Comparison of ENCODE assay signal across 8 cellular contexts in the genomic region with DNA sequence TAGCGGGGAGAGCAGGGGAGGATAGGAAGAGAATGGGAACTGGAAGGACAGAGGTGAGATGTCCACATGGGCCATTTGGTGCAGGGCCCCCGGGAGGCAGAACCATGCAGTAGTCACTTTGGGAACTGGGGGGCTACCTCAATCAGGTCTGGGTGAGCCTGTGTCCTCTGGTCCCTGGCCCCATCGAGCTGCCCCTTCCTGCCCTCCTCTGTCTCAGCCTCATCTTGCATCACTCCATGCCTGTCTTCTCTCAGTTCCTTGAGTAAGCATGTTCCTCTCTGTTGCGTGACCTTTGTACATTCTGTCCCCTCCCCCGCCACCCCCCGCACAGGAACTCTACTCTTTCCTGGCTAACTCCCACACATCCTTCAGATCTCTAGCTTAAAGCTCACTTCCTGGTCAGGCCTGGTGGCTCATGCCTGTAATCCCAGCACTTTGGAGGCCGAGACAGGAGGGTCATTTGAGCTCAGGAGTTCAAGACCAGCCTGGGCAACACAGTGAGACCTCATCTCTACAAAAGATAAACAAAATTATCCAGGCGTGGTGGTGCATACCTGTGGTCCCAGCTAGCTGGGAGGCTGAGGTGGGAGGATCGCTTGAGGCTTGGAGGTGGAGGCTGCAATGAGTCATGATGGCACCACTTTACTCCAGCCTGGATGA. TPM values are rescaled to one million over a fixed set of nuclear protein-coding genes. Genes with fewer than 3 reads are reported as not detected.
DNase-seq lines count a peak whose midpoint lies in the region; ATAC-seq, FAIRE-seq and TF ChIP-seq lines count a peak whose summit lies in the region.

No MANE protein-coding gene starts in this region.

- H3K4me3 ChIP-seq in GM12878 (no peak overlapping the region), mucosa of descending colon (no peak overlapping the region)

- H3K27me3 ChIP-seq in GM12878 (replicated peaks in 1 of 2; ENCODE audit: control insufficient read depth in 2 of 2, insufficient read depth in 2 of 2, low read length in 1 of 2), result no peaks in the 10 kb centered on the region

- H3K9ac ChIP-seq in GM12878 (ENCODE audit: control insufficient read depth, insufficient read depth, low read length), result no peak overlapping the region

- ATAC-seq in GM12878 (peak; percentile 29; the same call in 1 of the 3 replicates), mucosa of descending colon (peak; percentile 78), GM19395 (IDR thresholded peaks at IDR 0.05; ENCODE audit: unreplicated experiment) (no peak), HG03460 (IDR thresholded peaks at IDR 0.05; ENCODE audit: unreplicated experiment) (no peak), HG03342 (IDR thresholded peaks at IDR 0.05; ENCODE audit: unreplicated experiment) (no peak)

- DNase-seq in COLO829 (ENCODE audit: low spot score), result peak; percentile 32
- peak; percentile 85 to 91 for DNase-seq in NOMO-1 (lab: John Stamatoyannopoulos, UW; ENCODE audit: unreplicated experiment in 2 of 2)
- DNase-seq in GM12878 (ENCODE audit: low read depth, low spot score), result no peak
- DNase-seq in mucosa of descending colon, result peak in 2 of 3 donors; percentile 61 to 65
- DNase-seq in NCI-H345 (lab: John Stamatoyannopoulos, UW), result no peak

- CTCF ChIA-PET in GM12878 (lab: Yijun Ruan, JAX), result interaction anchor here (0.7 to 14.0 kb wide), 19 partner anchors 16 to 441 kb away, joined by 3 to 279 read pairs (median 4); a partner anchor contains a TSS

- TF ChIP-seq POLR2A in GM12878 (IDR thresholded peaks at IDR 0.05; ENCODE audit: low read depth, low read length), result no peak

- no peak for FAIRE-seq in GM12878 (lab: Jason Lieb, UNC)

- TF ChIP-seq CTCF in GM12878 (IDR thresholded peaks at IDR 0.05 in 2 of 3, conservative IDR thresholded peaks at IDR 0.05 in 1 of 3; ENCODE audit: control insufficient read depth in 2 of 3, extremely low read depth in 1 of 3, insufficient read depth in 1 of 3, low read depth in 3 of 3, low read length in 3 of 3) (no peak), mucosa of descending colon (IDR thresholded peaks at IDR 0.05) (no peak)

- intact Hi-C loops in GM12878 (cut with micrococcal nuclease; ENCODE audit: unreplicated experiment) (loop anchor here (10.0 kb wide), 1 partner anchor 357 kb away; no protein-coding TSS in a partner anchor), mucosa of descending colon (cut with DNase I, micrococcal nuclease) (loop anchor here (2.0 to 5.0 kb wide), 2 partner anchors 164 to 169 kb away; no protein-coding TSS in a partner anchor)

- no peak for TF ChIP-seq RAD21 in GM12878 (IDR thresholded peaks at IDR 0.05; ENCODE audit: insufficient read depth, low read depth, low read length)

- H4K20me1 ChIP-seq in GM12878 (ENCODE audit: control insufficient read depth, insufficient read depth), result no peaks in the 10 kb centered on the region

- no peak overlapping the region for H3K27ac ChIP-seq in GM12878 (ENCODE audit: control insufficient read depth, insufficient read depth)

- H3K4me1 ChIP-seq in GM12878 (ENCODE audit: control insufficient read depth, insufficient read depth, low read length) (no peaks in the 10 kb centered on the region), mucosa of descending colon (ENCODE audit: low read depth) (no peaks in the 10 kb centered on the region)

- peak overlapping the region; percentile 45; the same call in 1 of the 2 replicates for H2AFZ ChIP-seq in GM12878 (ENCODE audit: control insufficient read depth, low read depth, low read length)

- H3K9me3 ChIP-seq in GM12878 (replicated peaks; ENCODE audit: control insufficient read depth, insufficient read depth, low read length) (no peaks in the 10 kb centered on the region), mucosa of descending colon (no peaks in the 10 kb centered on the region)

- in situ Hi-C loops in GM12878 (cut with MboI), result loop anchor here (5.0 to 10.0 kb wide), 2 partner anchors 153 to 169 kb away; no protein-coding TSS in a partner anchor

- POLR2A ChIA-PET in GM12878 (lab: Charles Lee), result interaction anchor here (0.7 to 1.0 kb wide), 3 partner anchors 111 to 291 kb away, joined by 3 to 5 read pairs (median 3); no protein-coding TSS in a partner anchor

- no peak overlapping the region for H3K4me2 ChIP-seq in GM12878 (ENCODE audit: control insufficient read depth, insufficient read depth)

- H3K79me2 ChIP-seq in GM12878 (ENCODE audit: control insufficient read depth, insufficient read depth, low read length), result no peaks in the 10 kb centered on the region

- RAD21 ChIA-PET in GM12878 (lab: Charles Lee; ENCODE audit: unreplicated experiment), result interaction anchor here (1.0 to 5.8 kb wide), 12 partner anchors 90 to 441 kb away, joined by 3 to 37 read pairs (median 3); no protein-coding TSS in a partner anchor

- SMC1A ChIA-PET in GM12878 (lab: Charles Lee; ENCODE audit: uncharacterized antibody, unreplicated experiment), result interaction anchor here (0.6 to 13.3 kb wide), 15 partner anchors 8 to 1005 kb away, joined by 3 to 180 read pairs (median 4); no protein-coding TSS in a partner anchor

- BruUV-seq in GM12878 (replicated peaks; lab: Mats Ljungman, UMichigan), result no TSS peak

- WGBS in GM12878 (ENCODE audit: insufficient coverage, insufficient replicate concordance, low lambda C conversion rate, missing lambda C conversion rate), result 50% methylated on average over 8 of the region's 9 CpGs

- no peak for TF ChIP-seq EP300 in GM12878 (IDR thresholded peaks at IDR 0.05; ENCODE audit: borderline replicate concordance in 1 of 2, control insufficient read depth in 1 of 2, low read depth in 2 of 2, low read length in 2 of 2)

- H3K36me3 ChIP-seq in GM12878 (ENCODE audit: control insufficient read depth in 2 of 2, insufficient read depth in 2 of 2, low read length in 1 of 2) (no peaks in the 10 kb centered on the region), mucosa of descending colon (ENCODE audit: low read depth) (no peaks in the 10 kb centered on the region)

TF ChIP-seq in GM12878, 131 proteins besides CTCF, POLR2A, EP300 and RAD21:
- TF ChIP-seq IKZF1 (conservative IDR thresholded peaks at IDR 0.05), result peak; percentile 35; the same call in 1 of the 2 replicates
- 0 out of 2 replicates have a peak, but pooled peaks have one; percentile 3 for TF ChIP-seq SPI1 (IDR thresholded peaks at IDR 0.05; ENCODE audit: borderline replicate concordance, insufficient read depth, low read depth, low read length)
- peak; percentile 38; the same call in 1 of the 2 replicates for TF ChIP-seq NR2F1 (conservative IDR thresholded peaks at IDR 0.05)
- TF ChIP-seq MEF2A (IDR thresholded peaks at IDR 0.05; ENCODE audit: insufficient read depth, low read depth, low read length), result no peak
- TF ChIP-seq EED (IDR thresholded peaks at IDR 0.05; ENCODE audit: low read depth), result 0 out of 2 replicates have a peak, but pooled peaks have one; percentile 20
- TF ChIP-seq TCF7 (IDR thresholded peaks at IDR 0.05; ENCODE audit: borderline replicate concordance), result no peak
- TF ChIP-seq EGR1 (IDR thresholded peaks at IDR 0.05; ENCODE audit: borderline replicate concordance in 1 of 2, low read depth in 2 of 2, low read length in 2 of 2), result peak in 1 of 2 experiments; percentile 50; a peak in 1 of 3 replicates

RNA-seq across cellular contexts. Expression of a gene that starts 23.2 kb away (rescaled TPM):
- total RNA-seq in GM12878 (2013; cell fraction: nucleolus; rRNA removed), result 5.1 and 5.7 TPM in 2 replicates
- total RNA-seq in GM12878 (2014; rRNA removed), result 0.05 and 0.40 TPM in 2 replicates
- 0.09 and 0.13 TPM in 2 replicates for total RNA-seq in GM12878 (2014; rRNA removed; fragmentation: Illumina TruSeq; extraction: Trizol)
- total RNA-seq in GM12878 (2021), result 0.43 and 0.64 TPM in 2 replicates
- polyA plus RNA-seq in GM12878 (2011; ENCODE audit: low read depth), result 0.64 TPM
- 0.95 TPM in 2 replicates for polyA plus RNA-seq in GM12878 (2011; rRNA removed)
- 1.1 and 1.4 TPM in 2 replicates for polyA plus RNA-seq in GM12878 (2011; cell fraction: cytosol; rRNA removed)
- polyA plus RNA-seq in GM12878 (2011; cell fraction: nucleus; rRNA removed), result 7.4 and 8.9 TPM in 2 replicates
- 0.54 and 1.5 TPM in 2 replicates for polyA plus RNA-seq in GM12878 (2012)
- 0.10 TPM in 1 of 2 replicates, not detected in the other for polyA plus RNA-seq in GM12878 (2014; fragmentation: Illumina TruSeq; extraction: Trizol)
- polyA plus RNA-seq in GM12878 (2014; fragmentation: Nextera tagmentation; extraction: Ambion mirVana), result under 1 TPM; 0.02 to 0.13 TPM
- polyA plus RNA-seq in GM12878 (2014; rRNA removed), result 0.10 and 0.36 TPM in 2 replicates
- under 1 TPM; 0.67 to 0.75 TPM for polyA plus RNA-seq in GM12878 (2016; fragmentation: Nextera tagmentation; extraction: Ambion mirVana)
- 1.6 and 4.9 TPM in 2 replicates for polyA minus RNA-seq in GM12878 (2011; rRNA and poly(A)+ RNA removed)
- polyA minus RNA-seq in GM12878 (2011; cell fraction: cytosol; rRNA and poly(A)+ RNA removed), result 3.4 and 4.5 TPM in 2 replicates
- polyA minus RNA-seq in GM12878 (2011; cell fraction: nucleus; rRNA and poly(A)+ RNA removed), result 17.4 and 22.5 TPM in 2 replicates
- total RNA-seq in mucosa of descending colon, result 100 to 1,000 TPM; 163 to 292 (median 243) TPM

Comparison
In these comparisons a context has a peak if more than half of its experiments do, and no peak if none do; other contexts are left out.
1. DNase-seq: peak in COLO829 (single experiment), NOMO-1 (2 of 2) and mucosa of descending colon (2 of 3); none in GM12878 (single experiment) and NCI-H345 (single experiment).
2. ATAC-seq: peak in GM12878 (single experiment) and mucosa of descending colon (single experiment); none in GM19395 (single experiment), HG03460 (single experiment) and HG03342 (single experiment).
3. RNA of a gene that starts 23.2 kb away (total RNA-seq): 163 to 292 TPM in mucosa of descending colon; 0.05 to 5.7 TPM in GM12878; every median in the first group is over 10 times any median in the second.